In the genomic region with DNA sequence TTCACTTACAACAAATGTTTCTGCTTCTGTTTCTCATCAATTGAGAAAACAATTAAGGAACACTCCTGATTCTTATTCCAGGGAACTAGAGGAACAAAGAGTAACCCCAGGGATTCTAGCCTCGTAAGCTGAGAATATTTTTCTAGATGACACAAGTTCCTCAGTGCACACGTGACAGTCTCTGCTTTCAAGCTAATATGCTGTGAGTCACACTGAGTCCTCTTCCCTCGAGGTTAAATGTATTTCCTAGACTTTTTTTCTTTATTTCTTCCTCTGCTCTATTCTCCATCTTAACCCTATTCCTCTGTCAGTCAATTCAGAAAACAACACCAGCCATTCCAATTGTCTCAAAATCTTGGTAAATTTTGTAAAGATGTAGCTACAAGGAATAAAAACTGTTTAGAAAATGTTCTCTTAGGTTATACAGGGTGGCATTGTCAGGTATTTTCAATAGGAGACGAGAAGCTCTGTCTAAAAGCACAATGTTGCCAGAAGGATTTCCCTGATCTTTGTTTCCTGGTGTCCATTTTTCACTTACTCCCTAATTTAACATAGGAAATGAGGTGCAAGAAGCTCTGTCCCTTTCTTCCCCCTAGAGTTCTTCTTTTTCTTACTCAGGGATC, we compare ENCODE assay signal across 1 cellular context.
A peak's percentile ranks its signal among the peaks of the same experiment; 100 is the strongest.
TF ChIP-seq lines count a peak whose summit lies in the region.

No MANE protein-coding gene starts in this region.

TF ChIP-seq in H1, 55 proteins besides CTCF, POLR2A, EP300 and RAD21:
- TF ChIP-seq, protein P1, sequence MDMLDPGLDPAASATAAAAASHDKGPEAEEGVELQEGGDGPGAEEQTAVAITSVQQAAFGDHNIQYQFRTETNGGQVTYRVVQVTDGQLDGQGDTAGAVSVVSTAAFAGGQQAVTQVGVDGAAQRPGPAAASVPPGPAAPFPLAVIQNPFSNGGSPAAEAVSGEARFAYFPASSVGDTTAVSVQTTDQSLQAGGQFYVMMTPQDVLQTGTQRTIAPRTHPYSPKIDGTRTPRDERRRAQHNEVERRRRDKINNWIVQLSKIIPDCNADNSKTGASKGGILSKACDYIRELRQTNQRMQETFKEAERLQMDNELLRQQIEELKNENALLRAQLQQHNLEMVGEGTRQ (IDR thresholded peaks at IDR 0.05; ENCODE audit: low read length): peak; percentile 61
- no peak for TF ChIP-seq CHD1 (IDR thresholded peaks at IDR 0.05; ENCODE audit: low read depth, low read length)
TF ChIP-seq in H1: peak in this region for 1.
